20 cellular contexts compared by ENCODE assay signal in genomic region chr12:75747572-75747995, GRCh38.
DNase-seq lines count a peak whose midpoint lies in the region; ATAC-seq, FAIRE-seq and TF ChIP-seq lines count a peak whose summit lies in the region.
"Had no signal": no experiment of that assay in that cellular context is flagged by ENCODE, and none has a peak within 500 bp of the region (broad histone marks: within the 10 kb centered on the region; RNA-seq: fewer than 3 reads in every experiment).

No MANE protein-coding gene starts in this region.

- H3K27ac Mint-ChIP-seq in astrocyte (ENCODE audit: unreplicated experiment), result no peak overlapping the region
- H3K27ac Mint-ChIP-seq: activated T-helper 2 cell treated with anti-CD3 and anti-CD28 coated beads, Interferon-gamma antibody, Interleukin-2, Interleukin-4, amounts not matched to agents 10 μg/mL and 5 μg/mL and 100 μg/mL, durations not matched to agents 14 hours and 24 hours and 36 hours; CD4-positive, CD25-positive, alpha-beta regulatory T cell; naive thymus-derived CD4-positive, alpha-beta T cell; T-helper 17 cell had no signal

- CTCF ChIA-PET in IMR-90 (lab: Yijun Ruan, JAX), result no interaction called here

- H2AK5ac ChIP-seq in IMR-90 (ENCODE audit: low read depth, low read length), result peak overlapping the region; percentile 99; the same call in 1 of the 2 replicates

- H3K56ac ChIP-seq in IMR-90 (ENCODE audit: extremely low read depth, insufficient read depth, low read length), result peak overlapping the region; percentile 87; the same call in 1 of the 2 replicates

- peak overlapping the region; percentile 88 for H2BK5ac ChIP-seq in IMR-90 (ENCODE audit: low read depth, low read length, poor library complexity, severe bottlenecking)

- H3K27me3 Mint-ChIP-seq in astrocyte (ENCODE audit: low read depth, unreplicated experiment), result no peaks in the 10 kb centered on the region

- in situ Hi-C loops in IMR-90 (cut with MboI; ENCODE audit: low sequenced_read_pairs), result no loop called here

- H4K5ac ChIP-seq in IMR-90 (ENCODE audit: low read depth, low read length), result peak overlapping the region; percentile 93

- no peaks in the 10 kb centered on the region for H3K9me3 Mint-ChIP-seq in astrocyte (ENCODE audit: unreplicated experiment)
- H3K9me3 Mint-ChIP-seq: activated T-helper 2 cell treated with anti-CD3 and anti-CD28 coated beads, Interferon-gamma antibody, Interleukin-2, Interleukin-4, amounts not matched to agents 10 μg/mL and 5 μg/mL and 100 μg/mL, durations not matched to agents 14 hours and 24 hours and 36 hours; central memory CD8-positive, alpha-beta T cell had no signal

- H2BK15ac ChIP-seq in IMR-90 (ENCODE audit: low read depth, low read length), result peak overlapping the region; percentile 96; the same call in 2 of the 3 replicates

- H3K9me3 ChIP-seq in IMR-90 (ENCODE audit: control insufficient read depth, insufficient read depth, low read length), result no peaks in the 10 kb centered on the region
- no peaks in the 10 kb centered on the region for H3K9me3 ChIP-seq in astrocyte (ENCODE audit: insufficient read depth, low read depth, low read length)

- H3K4me1 ChIP-seq in IMR-90 (ENCODE audit: control insufficient read depth, insufficient read depth, low read length) (peaks cover 14% of the 10 kb centered on the region), astrocyte (ENCODE audit: insufficient read depth, low read length) (peaks cover 24% of the 10 kb centered on the region)

- peak; percentile 54 for DNase-seq in AG09319 (ENCODE audit: extremely low read depth, low read depth)
- peak; percentile 92 for DNase-seq in IMR-90
- peak; percentile 85 for DNase-seq in astrocyte (ENCODE audit: low read depth)
- DNase-seq in iris pigment epithelial cell (ENCODE audit: low read depth), result peak; percentile 80
- DNase-seq in frontal cortex (ENCODE audit: low spot score in 2 of 2), result no peak
- DNase-seq in activated T-cell treated with anti-CD3 and anti-CD28 coated beads, Interleukin-2, amount 50 U/mL, for 48 hours, result no peak
- DNase-seq in iPS-NIHi11 (ENCODE audit: low spot score), result no peak
- DNase-seq in cardiac septum (ENCODE audit: low spot score), result no peak
- DNase-seq: activated CD4-positive, alpha-beta T cell treated with anti-CD3 and anti-CD28 coated beads, Interleukin-2, amount 50 U/mL, for 4 hours; CD4-positive, CD25-positive, alpha-beta regulatory T cell; foreskin melanocyte; naive thymus-derived CD4-positive, alpha-beta T cell; NCI-H2029 treated with DMSO at 0.1 percent for 48 hours; retina; stimulated activated CD4-positive, alpha-beta T cell treated with anti-CD3 and anti-CD28 coated beads, Interleukin-4, amount 100 ng/mL, for 24 hours; stimulated activated naive CD8-positive, alpha-beta T cell treated with anti-CD3 and anti-CD28 coated beads, Interleukin-15, Interleukin-2, amounts not matched to agents 100 U/mL and 50 U/mL, for 24 hours; T-helper 17 cell had no signal

- no peaks in the 10 kb centered on the region for H3K79me2 ChIP-seq in astrocyte (ENCODE audit: insufficient read depth, low read length)

- H3K27me3 ChIP-seq in IMR-90 (ENCODE audit: control insufficient read depth, insufficient read depth, low read length) (no peaks in the 10 kb centered on the region), astrocyte (ENCODE audit: insufficient read depth, low read length) (no peaks in the 10 kb centered on the region)

- ATAC-seq in IMR-90 (ENCODE audit: low read depth), result peak; percentile 70
- ATAC-seq: K562; naive thymus-derived CD4-positive, alpha-beta T cell; stimulated activated naive CD8-positive, alpha-beta T cell treated with anti-CD3 and anti-CD28 coated beads, Interleukin-15, Interleukin-2, amounts not matched to agents 100 U/mL and 50 U/mL, for 24 hours; T-helper 17 cell had no signal

- H4K8ac ChIP-seq in IMR-90 (ENCODE audit: low read depth in 2 of 2, low read length in 2 of 2), result peak overlapping the region; percentile 78 to 91

- peaks cover 3% of the 10 kb centered on the region; the same call in 1 of the 2 replicates for H3K9me1 ChIP-seq in IMR-90 (ENCODE audit: insufficient read depth, low read length)

- no TSS peak for BruUV-seq in IMR-90 (replicated peaks; lab: Mats Ljungman, UMichigan)

- peaks cover 0 to 6% of the 10 kb centered on the region in 2 experiments; a peak in 1 of 4 replicates for H3K79me1 ChIP-seq in IMR-90 (ENCODE audit: low read depth in 1 of 2, low read length in 2 of 2)

- no peak overlapping the region for H3K4me3 ChIP-seq in IMR-90 (ENCODE audit: insufficient read depth, low read depth, low read length)
- H3K4me3 ChIP-seq in astrocyte (ENCODE audit: insufficient read depth, low read depth, low read length), result no peak overlapping the region
- H3K4me3 ChIP-seq: K562 had no signal

- no peak for TF ChIP-seq RAD21 in IMR-90 (IDR thresholded peaks at IDR 0.05; ENCODE audit: low read length)

- no peaks in the 10 kb centered on the region for H3K36me3 Mint-ChIP-seq in astrocyte (ENCODE audit: low read depth, unreplicated experiment)
- H3K36me3 Mint-ChIP-seq: CD4-positive, CD25-positive, alpha-beta regulatory T cell; naive thymus-derived CD4-positive, alpha-beta T cell had no signal

- H3K23ac ChIP-seq in IMR-90 (ENCODE audit: low read depth, low read length), result peak overlapping the region; percentile 79

- no peaks in the 10 kb centered on the region for H3K36me3 ChIP-seq in IMR-90 (ENCODE audit: control insufficient read depth, insufficient read depth, low read length)
- H3K36me3 ChIP-seq in astrocyte (ENCODE audit: insufficient read depth, low read length), result no peaks in the 10 kb centered on the region

- H3K18ac ChIP-seq in IMR-90 (ENCODE audit: low read depth, low read length), result peak overlapping the region; percentile 90

- H3K14ac ChIP-seq in IMR-90 (replicated peaks; ENCODE audit: low read depth, low read length), result peak overlapping the region; percentile 72

- dilution Hi-C loops in IMR-90 (cut with HindIII; ENCODE audit: low sequenced_read_pairs, unreplicated experiment), result no loop called here

- no peak overlapping the region for H2AK9ac ChIP-seq in IMR-90 (replicated peaks; ENCODE audit: low read depth, low read length, poor library complexity)

- TF ChIP-seq CTCF in AG09319 (IDR thresholded peaks at IDR 0.05; ENCODE audit: low read depth, low read length) (no peak), IMR-90 (conservative IDR thresholded peaks at IDR 0.05; ENCODE audit: low read depth, low read length) (no peak), astrocyte (IDR thresholded peaks at IDR 0.05; ENCODE audit: insufficient read depth, low read depth, low read length) (no peak)

- H2BK20ac ChIP-seq in IMR-90 (ENCODE audit: low read depth, low read length), result peak overlapping the region; percentile 99

- intact Hi-C loops in IMR-90 (cut with micrococcal nuclease), result no loop called here
- intact Hi-C loops in cardiac septum (cut with DNase I), result no loop called here

- no peak overlapping the region for H3K4me3 Mint-ChIP-seq in astrocyte (ENCODE audit: unreplicated experiment)
- H3K4me3 Mint-ChIP-seq: CD4-positive, CD25-positive, alpha-beta regulatory T cell; central memory CD8-positive, alpha-beta T cell; naive thymus-derived CD4-positive, alpha-beta T cell; T-helper 17 cell had no signal

- H3K4me1 Mint-ChIP-seq in astrocyte (ENCODE audit: low read depth, unreplicated experiment), result peaks cover 31% of the 10 kb centered on the region
- H3K4me1 Mint-ChIP-seq: CD4-positive, CD25-positive, alpha-beta regulatory T cell; central memory CD8-positive, alpha-beta T cell; naive thymus-derived CD4-positive, alpha-beta T cell; T-helper 17 cell had no signal

- H2BK120ac ChIP-seq in IMR-90 (ENCODE audit: low read depth, low read length), result peak overlapping the region; percentile 98

- H4K20me1 ChIP-seq in IMR-90 (ENCODE audit: insufficient read depth, low read length), result no peaks in the 10 kb centered on the region
- no peaks in the 10 kb centered on the region for H4K20me1 ChIP-seq in astrocyte (ENCODE audit: insufficient read depth, low read length)

- H2AFZ ChIP-seq in IMR-90 (replicated peaks; ENCODE audit: low read length, poor library complexity) (no peak overlapping the region), astrocyte (ENCODE audit: low read depth, low read length) (no peak overlapping the region)

- peak overlapping the region; percentile 69 for H4K91ac ChIP-seq in IMR-90 (ENCODE audit: insufficient read depth, low read depth, low read length)

- H3K27ac ChIP-seq in IMR-90 (ENCODE audit: insufficient read depth, low read length), result peak overlapping the region; percentile 88
- peak overlapping the region; percentile 62 for H3K27ac ChIP-seq in astrocyte (ENCODE audit: low read depth, low read length)

- no CpG with 5 or more reads among the region's 1 CpG for WGBS in IMR-90 (ENCODE audit: extremely low coverage in 2 of 2, insufficient read length in 1 of 2), 2 experiments

- FAIRE-seq in astrocyte (lab: Jason Lieb, UNC) (no peak), frontal cortex (lab: Jason Lieb, UNC) (no peak)
- FAIRE-seq: K562 had no signal

- peak overlapping the region; percentile 44 for H3K9ac ChIP-seq in IMR-90 (ENCODE audit: low read depth, low read length)
- H3K9ac ChIP-seq in astrocyte (ENCODE audit: low read length), result peak overlapping the region; percentile 20

- peak overlapping the region; percentile 62; the same call in 1 of the 2 replicates for H3K4me2 ChIP-seq in IMR-90 (ENCODE audit: low read depth, low read length)
- H3K4me2 ChIP-seq in astrocyte (ENCODE audit: low read length), result peak overlapping the region; percentile 51

- H3K4ac ChIP-seq in IMR-90 (ENCODE audit: low read depth, low read length), result peak overlapping the region; percentile 94; the same call in 1 of the 2 replicates

- POLR2A ChIA-PET in IMR-90 (lab: Charles Lee; ENCODE audit: unreplicated experiment), result no interaction called here

- no peak for TF ChIP-seq POLR2A in IMR-90 (IDR thresholded peaks at IDR 0.05; ENCODE audit: low read depth, low read length)

TF ChIP-seq in IMR-90, 13 proteins besides CTCF, POLR2A, EP300 and RAD21:
- TF ChIP-seq MAFK (IDR thresholded peaks at IDR 0.05; ENCODE audit: low read depth, low read length), result 0 out of 2 replicates have a peak, but pooled peaks have one; percentile 11
- peak; percentile 48 for TF ChIP-seq FOS (IDR thresholded peaks at IDR 0.05; ENCODE audit: low read depth, low read length)
- no peak for TF ChIP-seq SMC3 (IDR thresholded peaks at IDR 0.05; ENCODE audit: low read depth, low read length)
- TF ChIP-seq CHD1 (IDR thresholded peaks at IDR 0.05; ENCODE audit: low read depth, low read length), result no peak
- 0 out of 2 replicates have a peak, but pooled peaks have one; percentile 25 for TF ChIP-seq CEBPB (IDR thresholded peaks at IDR 0.05; ENCODE audit: low read depth, low read length)
- no peak for TF ChIP-seq NFE2L2 (IDR thresholded peaks at IDR 0.05; ENCODE audit: low read depth, low read length)
- no peak for TF ChIP-seq RFX5 (IDR thresholded peaks at IDR 0.05; ENCODE audit: low read depth, low read length)

Comparison
In these comparisons a context has a peak if more than half of its experiments do, and no peak if none do; other contexts are left out.
1. DNase-seq: peak in AG09319 (single experiment), IMR-90 (single experiment), astrocyte (single experiment) and iris pigment epithelial cell (single experiment); none in frontal cortex (0 of 2), activated T-cell treated with anti-CD3 and anti-CD28 coated beads, Interleukin-2, amount 50 U/mL, for 48 hours (0 of 2), iPS-NIHi11 (single experiment) and cardiac septum (single experiment).